In the genomic region with DNA sequence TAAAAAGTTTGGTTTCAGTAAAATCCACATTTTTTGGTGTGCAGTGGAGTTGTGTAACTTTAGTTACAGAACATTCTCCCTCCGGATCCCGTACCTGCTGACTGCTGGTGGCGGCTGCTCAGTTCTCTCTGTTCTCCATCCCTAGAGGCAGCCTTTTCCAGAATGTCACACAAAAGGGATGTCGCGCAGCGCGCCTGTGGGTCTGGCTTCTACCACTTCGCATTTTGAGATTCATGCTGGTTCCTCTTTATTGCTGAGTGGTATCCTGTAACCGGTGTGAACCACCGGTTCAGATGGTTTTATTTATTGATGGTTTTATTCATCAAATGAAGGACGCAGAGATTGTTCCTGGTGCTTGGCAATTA, we compare ENCODE assay signal across 7 cellular contexts. TPM values are rescaled to one million over a fixed set of nuclear protein-coding genes. Genes with fewer than 3 reads are reported as not detected.
DNase-seq lines count a peak whose midpoint lies in the region; ATAC-seq and TF ChIP-seq lines count a peak whose summit lies in the region.
"Had no signal": no experiment of that assay in that cellular context is flagged by ENCODE, and none has a peak within 500 bp of the region (broad histone marks: within the 10 kb centered on the region; RNA-seq: fewer than 3 reads in every experiment).

No MANE protein-coding gene starts in this region.

- no peak for TF ChIP-seq CTCF in NB4 (IDR thresholded peaks at IDR 0.05; ENCODE audit: low read depth, low read length)
- TF ChIP-seq CTCF in fibroblast of lung (conservative IDR thresholded peaks at IDR 0.05 in 1 of 2, IDR thresholded peaks at IDR 0.05 in 1 of 2; ENCODE audit: low read depth in 1 of 2, low read length in 2 of 2), result no peak
- no peak for TF ChIP-seq CTCF in uterus (IDR thresholded peaks at IDR 0.05)

- H3K79me2 ChIP-seq in ACC112 (ENCODE audit: control insufficient read depth, insufficient read depth, low read length, unreplicated experiment) (peaks cover 5% of the 10 kb centered on the region), fibroblast of lung (ENCODE audit: control insufficient read depth, insufficient read depth, low read length) (no peaks in the 10 kb centered on the region)

- H3K9me3 ChIP-seq in fibroblast of lung (ENCODE audit: control insufficient read depth, insufficient read depth, low read depth, low read length) (no peaks in the 10 kb centered on the region), uterus (no peaks in the 10 kb centered on the region)

- peak overlapping the region; percentile 80 for H3K4me3 ChIP-seq in ACC112 (ENCODE audit: low read depth, low read length)
- H3K4me3 ChIP-seq in NB4 (ENCODE audit: low read depth, low read length), result no peak overlapping the region
- peak overlapping the region in 3 of 4 experiments; percentile 40 to 61 (median 43) for H3K4me3 ChIP-seq in fibroblast of lung (replicated peaks in 1 of 4; ENCODE audit: control extremely low read depth in 1 of 4, insufficient read depth in 1 of 4, low read depth in 3 of 4, low read length in 4 of 4)
- peak overlapping the region; percentile 24 to 41 for H3K4me3 ChIP-seq in uterus

- peak overlapping the region; percentile 79 for H3K4me2 ChIP-seq in fibroblast of lung (ENCODE audit: extremely low read depth, insufficient read depth, low read length)

- peak overlapping the region; percentile 99 for H2AFZ ChIP-seq in ACC112 (ENCODE audit: low read length, unreplicated experiment)
- H2AFZ ChIP-seq in fibroblast of lung (ENCODE audit: low read length), result peak overlapping the region; percentile 92

- no peak overlapping the region for H3K27ac ChIP-seq in ACC112 (ENCODE audit: low read depth, low read length)
- no peak overlapping the region for H3K27ac ChIP-seq in fibroblast of lung (ENCODE audit: insufficient read depth, low read length)
- peak overlapping the region; percentile 53 to 83 for H3K27ac ChIP-seq in uterus

- H3K36me3 ChIP-seq in ACC112 (ENCODE audit: insufficient read depth, low read length), result no peaks in the 10 kb centered on the region
- H3K36me3 ChIP-seq in fibroblast of lung (ENCODE audit: control insufficient read depth, insufficient read depth, low read length), result no peaks in the 10 kb centered on the region
- no peaks in the 10 kb centered on the region for H3K36me3 ChIP-seq in uterus

- no peaks in the 10 kb centered on the region for H4K20me1 ChIP-seq in fibroblast of lung (ENCODE audit: control insufficient read depth, extremely low read depth, insufficient read depth, low read length)

- no peak for TF ChIP-seq POLR2A in NB4 (IDR thresholded peaks at IDR 0.05; ENCODE audit: extremely low read depth, insufficient read length)
- no peak for TF ChIP-seq POLR2A in uterus (IDR thresholded peaks at IDR 0.05)

- H3K27me3 ChIP-seq in ACC112 (ENCODE audit: insufficient read depth, low read length) (no peaks in the 10 kb centered on the region), fibroblast of lung (ENCODE audit: control insufficient read depth, insufficient read depth, low read length) (no peaks in the 10 kb centered on the region), uterus (no peaks in the 10 kb centered on the region)

- DNase-seq in NB4 (ENCODE audit: low read depth), result peak; percentile 51
- DNase-seq in fibroblast of lung (ENCODE audit: low read depth in 2 of 2), result no peak
- DNase-seq in uterus, result no peak
- no peak for DNase-seq in OCI-M1 (lab: John Stamatoyannopoulos, UW)

- H3K4me1 ChIP-seq in ACC112 (ENCODE audit: control insufficient read depth, insufficient read depth, low read length, unreplicated experiment) (peaks cover 8% of the 10 kb centered on the region), fibroblast of lung (ENCODE audit: control insufficient read depth, extremely low read depth, insufficient read depth, low read length) (peaks cover 4% of the 10 kb centered on the region), uterus (peaks cover 6 to 7% of the 10 kb centered on the region in 2 donors)

- no peak overlapping the region for H3K9ac ChIP-seq in fibroblast of lung (ENCODE audit: insufficient read depth, low read length)

- intact Hi-C loops in uterus (cut with DNase I; ENCODE audit: low total_unique reads), result no loop called here

- ATAC-seq in HG03571 (IDR thresholded peaks at IDR 0.05; ENCODE audit: unreplicated experiment), result no peak

RNA-seq across cellular contexts. Expression of gene CEP131, which starts 1.0 kb away (rescaled TPM):
- total RNA-seq in fibroblast of lung (7.4 and 8.5 TPM in 2 replicates), uterus (10 to 100 TPM in 2 of 4 donors, 1 to 10 TPM in 2; 2.9 to 13.3 (median 10.0) TPM)
- 2.0 and 3.3 TPM in 2 replicates for polyA plus RNA-seq in fibroblast of lung
- polyA plus RNA-seq in fibroblast of lung (2012), result 5.5 and 8.2 TPM in 2 replicates
- 0.86 and 2.9 TPM in 2 replicates for polyA minus RNA-seq in fibroblast of lung (ENCODE audit: low replicate concordance)

RNA-seq across cellular contexts. Expression of gene TEPSIN, which starts 15.1 kb away (rescaled TPM):
- total RNA-seq in fibroblast of lung (11.2 and 11.3 TPM in 2 replicates), uterus (10 to 100 TPM in 2 of 4 donors, 1 to 10 TPM in 1, not detected in 1; 6.4 to 31.2 (median 22.6) TPM)
- 5.6 and 6.8 TPM in 2 replicates for polyA plus RNA-seq in fibroblast of lung
- polyA plus RNA-seq in fibroblast of lung (2012), result 7.2 and 10.4 TPM in 2 replicates
- 4.0 and 15.4 TPM in 2 replicates for polyA minus RNA-seq in fibroblast of lung (ENCODE audit: low replicate concordance)

RNA-seq across cellular contexts. Expression of gene NDUFAF8, which starts 15.4 kb away (rescaled TPM):
- 30.6 and 41.9 TPM in 2 replicates for total RNA-seq in fibroblast of lung
- 102 and 111 TPM in 2 replicates for polyA plus RNA-seq in fibroblast of lung
- polyA plus RNA-seq in fibroblast of lung (2012), result 146 and 231 TPM in 2 replicates
- 0.85 TPM in 1 of 2 replicates, not detected in the other for polyA minus RNA-seq in fibroblast of lung (ENCODE audit: low replicate concordance)
- total RNA-seq in uterus, result 10 to 100 TPM in 1 of 4 donors, 1 to 10 TPM in 3; 1.8 to 31.9 (median 6.7) TPM

RNA-seq across cellular contexts. Expression of gene AATK, which starts 57.7 kb away (rescaled TPM):
- total RNA-seq in fibroblast of lung (0.26 and 0.50 TPM in 2 replicates), uterus (1 to 10 TPM in 2 of 4 donors, under 1 TPM in 2; 0.51 to 5.9 (median 3.0) TPM)
- 0.10 and 0.16 TPM in 2 replicates for polyA plus RNA-seq in fibroblast of lung
- polyA plus RNA-seq in fibroblast of lung (2012), result 0.15 and 0.21 TPM in 2 replicates
- 0.04 TPM in 1 of 2 replicates, not detected in the other for polyA minus RNA-seq in fibroblast of lung (ENCODE audit: low replicate concordance)

RNA-seq across cellular contexts. Expression of gene PVALEF, which starts 58.4 kb away (rescaled TPM):
- total RNA-seq in fibroblast of lung, result not detected in 2 replicates
- not detected in 2 replicates for polyA plus RNA-seq in fibroblast of lung
- polyA plus RNA-seq in fibroblast of lung (2012), result not detected in 2 replicates
- not detected in 2 replicates for polyA minus RNA-seq in fibroblast of lung (ENCODE audit: low replicate concordance)
- total RNA-seq in uterus, result not detected
- total RNA-seq: lung had no signal
- polyA plus RNA-seq: lung had no signal

Comparison
In these comparisons a context has a peak if more than half of its experiments do, and no peak if none do; other contexts are left out.
1. H3K27ac ChIP-seq: peak in uterus (2 of 2); none in ACC112 (single experiment) and fibroblast of lung (single experiment).